Comparison of ENCODE assay signal across 1 cellular context in the genomic region with DNA sequence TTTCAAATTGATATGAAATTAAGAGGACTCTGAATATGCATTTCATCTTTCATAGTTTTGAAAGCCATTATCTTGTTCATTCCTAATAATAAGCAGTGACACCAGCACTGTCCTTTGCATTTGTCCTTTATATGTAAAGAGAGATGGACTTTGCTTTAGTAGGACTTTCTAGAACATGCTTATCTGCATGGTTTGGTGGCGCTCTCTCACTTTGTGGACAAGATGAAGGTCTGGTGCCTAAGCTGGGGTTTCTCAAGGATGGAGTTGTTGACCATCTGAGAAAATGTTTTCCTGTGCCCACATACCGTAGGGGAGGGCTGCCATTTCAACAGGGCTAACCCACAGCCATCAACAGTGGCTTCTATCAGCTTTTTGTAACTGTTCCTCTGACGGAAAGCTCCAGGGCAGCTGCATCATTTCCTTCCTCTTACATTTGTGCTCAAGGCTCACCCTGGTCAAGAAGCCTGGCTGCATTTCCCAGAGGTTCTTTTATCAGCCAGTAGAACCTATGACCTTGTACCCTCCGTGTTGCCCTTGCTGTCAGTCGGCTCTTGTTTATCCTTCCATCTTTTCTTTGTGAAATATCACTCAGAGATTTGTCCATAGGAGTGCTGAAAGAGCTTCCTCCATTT.
TF ChIP-seq lines count a peak whose summit lies in the region.

No MANE protein-coding gene starts in this region.

TF ChIP-seq in IMR-90, 13 proteins besides CTCF, POLR2A, EP300 and RAD21 (continued from another document):
- TF ChIP-seq RFX5 (IDR thresholded peaks at IDR 0.05; ENCODE audit: low read depth, low read length) = no peak
TF ChIP-seq in IMR-90: peak in this region for 0.
